1 cellular context compared by ENCODE assay signal in genomic region chr22:49151256-49152131, GRCh38.
TF ChIP-seq lines count a peak whose summit lies in the region.

No MANE protein-coding gene starts in this region.

TF ChIP-seq in HEK293, 187 proteins besides CTCF, POLR2A, EP300 and RAD21 (continued from another document):
- TF ChIP-seq PRDM2 (tag by site-specific recombination; IDR thresholded peaks at IDR 0.05; ENCODE audit: borderline replicate concordance), result no peak
- no peak for TF ChIP-seq ZSCAN4 (tag by site-specific recombination; IDR thresholded peaks at IDR 0.05)
- TF ChIP-seq ZNF623 (tag by site-specific recombination; IDR thresholded peaks at IDR 0.05), result no peak
- TF ChIP-seq ZIC2 (tag by site-specific recombination; IDR thresholded peaks at IDR 0.05), result peak; percentile 76
